In the genomic region with DNA sequence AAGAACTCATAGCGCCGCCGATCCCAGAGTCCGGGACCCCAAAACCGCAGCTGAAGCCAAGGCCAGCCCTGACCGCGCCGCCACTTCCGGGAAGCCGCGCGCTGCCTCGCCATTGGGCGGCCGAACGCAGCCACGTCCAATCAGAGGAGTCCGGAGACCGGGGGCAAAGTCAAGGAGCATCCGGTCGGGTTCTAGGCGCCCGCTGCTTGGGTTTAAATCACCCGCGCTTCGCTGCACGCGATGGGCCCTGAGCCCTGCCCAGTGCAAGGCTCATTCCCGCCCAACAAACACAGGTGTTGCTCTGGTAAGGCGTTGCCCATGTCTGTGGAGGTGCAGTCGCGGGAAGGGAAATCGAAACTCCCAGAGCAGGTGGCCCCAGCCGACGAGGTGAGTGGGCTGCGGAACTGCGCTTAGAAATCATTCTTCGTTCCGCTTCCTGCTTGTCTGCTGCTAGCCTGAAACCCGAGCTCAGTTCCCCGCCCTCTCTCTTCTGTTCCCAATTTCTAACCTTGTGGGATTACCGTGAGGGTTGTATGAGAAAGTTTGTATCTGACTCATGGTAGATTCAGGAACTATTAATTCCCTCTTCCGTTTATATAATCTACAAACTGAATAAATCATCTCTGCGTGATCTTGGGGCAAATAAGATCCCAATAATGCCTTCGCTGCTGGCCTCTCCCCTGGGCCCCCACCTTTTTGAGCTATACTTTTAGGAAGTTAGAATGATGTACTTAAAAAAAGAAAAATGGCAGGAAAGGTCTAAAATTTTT, we compare ENCODE assay signal across 8 cellular contexts. TPM values are rescaled to one million over a fixed set of nuclear protein-coding genes. Genes with fewer than 3 reads are reported as not detected.
A peak's percentile ranks its signal among the peaks of the same experiment; 100 is the strongest.
DNase-seq lines count a peak whose midpoint lies in the region; ATAC-seq, FAIRE-seq and TF ChIP-seq lines count a peak whose summit lies in the region.

A gene (minus strand): TSS at position 96 of the 770 bp plus-strand sequence. CDS start 86 bp downstream, at position 10.

- H3K4me1 ChIP-seq in neutrophil (ENCODE audit: control insufficient read depth in 1 of 2, insufficient read depth in 1 of 2, low read depth in 1 of 2, low read length in 1 of 2): peaks cover 46% of the 10 kb centered on the region in 2 experiments

- no peak for FAIRE-seq in frontal cortex (lab: Jason Lieb, UNC)

- H3K4me3 Mint-ChIP-seq in activated naive CD4-positive, alpha-beta T cell treated with anti-CD3 and anti-CD28 coated beads for 36 hours: peak within 1 kb of the TSS; percentile 90

- H3K27me3 Mint-ChIP-seq in activated naive CD4-positive, alpha-beta T cell treated with anti-CD3 and anti-CD28 coated beads for 36 hours (ENCODE audit: low read depth): no peaks in the 10 kb centered on the region

- peaks cover 54% of the 10 kb centered on the region for H3K4me1 Mint-ChIP-seq in activated naive CD4-positive, alpha-beta T cell treated with anti-CD3 and anti-CD28 coated beads for 36 hours (ENCODE audit: low read depth)

- TF ChIP-seq CTCF in GM06990 (IDR thresholded peaks at IDR 0.05; ENCODE audit: insufficient read depth, low read length, poor library complexity, severe bottlenecking) (no peak), NB4 (IDR thresholded peaks at IDR 0.05; ENCODE audit: low read depth, low read length) (no peak), neutrophil (IDR thresholded peaks at IDR 0.05) (no peak), subcutaneous adipose tissue (IDR thresholded peaks at IDR 0.05; ENCODE audit: low read depth) (no peak)

- H3K36me3 ChIP-seq in GM06990 (ENCODE audit: control insufficient read depth, insufficient read depth, low read length) (peaks cover under 1% of the 10 kb centered on the region; the same call in 1 of the 2 replicates), neutrophil (no peaks in the 10 kb centered on the region)

- intact Hi-C loops in activated naive CD4-positive, alpha-beta T cell treated with anti-CD3 and anti-CD28 coated beads for 36 hours (cut with micrococcal nuclease): loop anchor here (1.0 to 5.0 kb wide), 11 partner anchors 42 to 1607 kb away; a partner anchor contains a TSS

- H3K4me3 ChIP-seq in GM06990 (replicated peaks; ENCODE audit: low read depth, low read length) (peak within 1 kb of the TSS; percentile 82), NB4 (ENCODE audit: low read depth, low read length) (peak within 1 kb of the TSS; percentile 95), neutrophil (ENCODE audit: low read depth in 1 of 2, low read length in 1 of 2) (peak within 1 kb of the TSS; percentile 94 to 95)

- H3K27ac ChIP-seq in neutrophil: peak within 1 kb of the TSS; percentile 89

- H3K9me3 ChIP-seq in neutrophil: no peaks in the 10 kb centered on the region

- H3K27ac Mint-ChIP-seq in activated naive CD4-positive, alpha-beta T cell treated with anti-CD3 and anti-CD28 coated beads for 36 hours: peak within 1 kb of the TSS; percentile 93

- ATAC-seq in HG02571 (IDR thresholded peaks at IDR 0.05; ENCODE audit: unreplicated experiment): peak; percentile 77

- peak; percentile 88 for TF ChIP-seq POLR2A in NB4 (IDR thresholded peaks at IDR 0.05; ENCODE audit: extremely low read depth, insufficient read length)

- DNase-seq in GM06990 (ENCODE audit: extremely low read depth, insufficient read length): peak; percentile 95
- peak; percentile 91 for DNase-seq in NB4 (ENCODE audit: low read depth)
- peak; percentile 83 for DNase-seq in SK-N-DZ (ENCODE audit: low spot score)
- DNase-seq in activated naive CD4-positive, alpha-beta T cell treated with anti-CD3 and anti-CD28 coated beads for 36 hours: peak; percentile 91
- peak; percentile 84 to 91 for DNase-seq in frontal cortex (ENCODE audit: low spot score in 2 of 2)

- no peaks in the 10 kb centered on the region for H3K27me3 ChIP-seq in GM06990 (replicated peaks; ENCODE audit: control insufficient read depth, insufficient read depth, low read length)
- no peaks in the 10 kb centered on the region for H3K27me3 ChIP-seq in neutrophil

- H3K36me3 Mint-ChIP-seq in activated naive CD4-positive, alpha-beta T cell treated with anti-CD3 and anti-CD28 coated beads for 36 hours (ENCODE audit: low read depth): peaks cover 10% of the 10 kb centered on the region

- H3K9me3 Mint-ChIP-seq in activated naive CD4-positive, alpha-beta T cell treated with anti-CD3 and anti-CD28 coated beads for 36 hours: no peaks in the 10 kb centered on the region

- CTCF ChIA-PET in activated naive CD4-positive, alpha-beta T cell treated with anti-CD3 and anti-CD28 coated beads for 36 hours (lab: Charles Lee): no interaction called here

RNA-seq across cellular contexts. Expression of the gene that starts here (rescaled TPM):
- polyA plus RNA-seq in SK-N-DZ (2014; cell fraction: cytosol; rRNA removed): 6.1 and 6.6 TPM in 2 replicates
- polyA plus RNA-seq in SK-N-DZ (2014; cell fraction: nucleus; rRNA removed): 4.8 and 5.1 TPM in 2 replicates
- 10 to 100 TPM in 1 of 2 experiments, 1 to 10 TPM in 1; 9.8 to 13.9 TPM for total RNA-seq in activated naive CD4-positive, alpha-beta T cell treated with anti-CD3 and anti-CD28 coated beads for 36 hours
- total RNA-seq in frontal cortex (8.2 TPM), subcutaneous adipose tissue (100 to 1,000 TPM in 1 of 4 donors, 10 to 100 TPM in 3; 13.0 to 114 (median 17.2) TPM)

Comparison
In these comparisons a context has a peak if more than half of its experiments do, and no peak if none do; other contexts are left out.
1. Peak in every context shown above with its lines: DNase-seq, ATAC-seq, H3K4me3 ChIP-seq and H3K27ac ChIP-seq.